ENCODE assay signal across 19 cellular contexts in the genomic region with DNA sequence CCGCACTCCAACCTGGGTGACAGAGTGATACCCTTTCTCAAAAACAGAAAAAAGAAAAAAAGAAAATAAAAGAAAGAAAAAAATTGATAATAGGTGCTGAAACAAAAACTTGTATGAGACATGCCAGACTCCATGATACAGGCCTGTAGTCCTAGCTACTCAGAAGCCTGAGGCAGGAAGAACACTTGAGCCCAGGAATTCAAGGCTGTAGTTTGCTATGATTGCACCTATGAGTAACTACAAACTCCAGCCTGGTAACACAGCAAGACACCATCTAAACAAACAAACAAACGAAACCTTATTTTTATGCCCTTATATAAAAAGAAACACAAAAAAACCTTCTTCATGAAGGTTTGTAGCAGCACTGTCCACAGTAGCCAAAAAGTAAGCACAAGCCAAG. TPM values are rescaled to one million over a fixed set of nuclear protein-coding genes. Genes with fewer than 3 reads are reported as not detected.
DNase-seq lines count a peak whose midpoint lies in the region; ATAC-seq, FAIRE-seq and TF ChIP-seq lines count a peak whose summit lies in the region.
"Had no signal": no experiment of that assay in that cellular context is flagged by ENCODE, and none has a peak within 500 bp of the region (broad histone marks: within the 10 kb centered on the region; RNA-seq: fewer than 3 reads in every experiment).

No MANE protein-coding gene starts in this region.

- H3K27me3 Mint-ChIP-seq in HFFc6 (ENCODE audit: insufficient read depth) = peaks cover 4% of the 10 kb centered on the region

- H3K27me3 ChIP-seq in BLaER1 treated with 17β-estradiol and CSF1 and Interleukin-3, amounts not matched to agents 10 nM and 100 nM = peaks cover 0 to 17% (median 12%) of the 10 kb centered on the region in 11 experiments; a peak in 10 of 22 replicates
- H3K27me3 ChIP-seq in endothelial cell of umbilical vein (ENCODE audit: control insufficient read depth in 2 of 2, insufficient read depth in 2 of 2, low read length in 2 of 2) (peaks cover 4 to 6% of the 10 kb centered on the region in 2 experiments), thyroid gland (no peaks in the 10 kb centered on the region)

- peak overlapping the region in 5 of 11 experiments; percentile 8 to 55 (median 39); a peak in 8 of 22 replicates for H3K9ac ChIP-seq in BLaER1 treated with 17β-estradiol and CSF1 and Interleukin-3, amounts not matched to agents 10 nM and 100 nM
- no peak overlapping the region for H3K9ac ChIP-seq in endothelial cell of umbilical vein (replicated peaks; ENCODE audit: extremely low read depth, insufficient read depth, low read length)

- dilution Hi-C loops in endothelial cell of umbilical vein (cut with MboI; ENCODE audit: extremely low pct_ligation_motif_present, low sequenced_read_pairs) = no loop called here

- H3K27ac ChIP-seq in BLaER1 treated with 17β-estradiol and CSF1 and Interleukin-3, amounts not matched to agents 10 nM and 100 nM = peak overlapping the region in 10 of 11 experiments; percentile 64 to 80 (median 71); a peak in 20 of 22 replicates
- no peak overlapping the region for H3K27ac ChIP-seq in endothelial cell of umbilical vein (ENCODE audit: insufficient read depth, low read depth, low read length)
- peak overlapping the region; percentile 44 to 79 (median 65) for H3K27ac ChIP-seq in thyroid gland
- H3K27ac ChIP-seq: C4-2B had no signal

- H3K27ac Mint-ChIP-seq in HFFc6 = no peak overlapping the region
- H3K27ac Mint-ChIP-seq: B cell; CD4-positive, alpha-beta memory T cell; GM23338 had no signal

- peaks cover 0 to 29% (median 22%) of the 10 kb centered on the region in 11 experiments; a peak in 19 of 22 replicates for H3K9me3 ChIP-seq in BLaER1 treated with 17β-estradiol and CSF1 and Interleukin-3, amounts not matched to agents 10 nM and 100 nM (replicated peaks in 1 of 11)
- H3K9me3 ChIP-seq in endothelial cell of umbilical vein (replicated peaks; ENCODE audit: control insufficient read depth, insufficient read depth, low read length) = no peaks in the 10 kb centered on the region
- no peaks in the 10 kb centered on the region for H3K9me3 ChIP-seq in thyroid gland

- peaks cover 46 to 76% (median 59%) of the 10 kb centered on the region in 10 experiments for H3K4me1 ChIP-seq in BLaER1 treated with 17β-estradiol and CSF1 and Interleukin-3, amounts not matched to agents 10 nM and 100 nM
- H3K4me1 ChIP-seq in endothelial cell of umbilical vein (ENCODE audit: control insufficient read depth, extremely low read depth, insufficient read depth, low read length) (peaks cover 3% of the 10 kb centered on the region), thyroid gland (peaks cover 46 to 79% of the 10 kb centered on the region in 2 donors)

- H3K79me2 ChIP-seq in endothelial cell of umbilical vein (ENCODE audit: control insufficient read depth, insufficient read depth, low read length) = no peaks in the 10 kb centered on the region

- H3K4me3 Mint-ChIP-seq in HFFc6 = no peak overlapping the region
- H3K4me3 Mint-ChIP-seq: B cell; CD4-positive, alpha-beta memory T cell; GM23338 had no signal

- no TSS peak for BruUV-seq in endothelial cell of umbilical vein (replicated peaks; lab: Mats Ljungman, UMichigan)

- no peak overlapping the region for H2AFZ ChIP-seq in endothelial cell of umbilical vein (ENCODE audit: low read depth, low read length)
- H2AFZ ChIP-seq: GM23338 had no signal

- no peaks in the 10 kb centered on the region for H3K9me1 ChIP-seq in endothelial cell of umbilical vein (replicated peaks; ENCODE audit: control insufficient read depth, extremely low read depth, insufficient read depth, low read length)

- H3K36me3 Mint-ChIP-seq in HFFc6 (ENCODE audit: low read depth) = no peaks in the 10 kb centered on the region
- H3K36me3 Mint-ChIP-seq: CD4-positive, alpha-beta memory T cell had no signal

- peaks cover 25% of the 10 kb centered on the region for H3K4me1 Mint-ChIP-seq in HFFc6 (ENCODE audit: low read depth)

- POLR2A ChIA-PET in endothelial cell of umbilical vein (lab: Charles Lee) = no interaction called here

- CTCF ChIA-PET in endothelial cell of umbilical vein (lab: Charles Lee) = interaction anchor here (0.7 to 1.2 kb wide), 3 partner anchors 11 to 124 kb away, joined by 3 to 4 read pairs (median 3); no protein-coding TSS in a partner anchor

- no peaks in the 10 kb centered on the region for H4K20me1 ChIP-seq in BLaER1 treated with 17β-estradiol and CSF1 and Interleukin-3, amounts not matched to agents 10 nM and 100 nM
- no peaks in the 10 kb centered on the region for H4K20me1 ChIP-seq in endothelial cell of umbilical vein (replicated peaks; ENCODE audit: control insufficient read depth, extremely low read depth, insufficient read depth, low read length)

- H3K4me3 ChIP-seq in BLaER1 treated with 17β-estradiol and CSF1 and Interleukin-3, amounts not matched to agents 10 nM and 100 nM = peak overlapping the region in 5 of 10 experiments; percentile 3 to 27 (median 14); a peak in 5 of 20 replicates
- H3K4me3 ChIP-seq in endothelial cell of umbilical vein (replicated peaks in 1 of 3; ENCODE audit: insufficient read depth in 1 of 3, low read depth in 1 of 3, low read length in 3 of 3) (no peak overlapping the region), thyroid gland (replicated peaks in 1 of 3) (no peak overlapping the region)
- H3K4me3 ChIP-seq: GM12878, GM23338 had no signal

- H3K36me3 ChIP-seq in BLaER1 treated with 17β-estradiol and CSF1 and Interleukin-3, amounts not matched to agents 10 nM and 100 nM = no peaks in the 10 kb centered on the region
- no peaks in the 10 kb centered on the region for H3K36me3 ChIP-seq in endothelial cell of umbilical vein (ENCODE audit: control insufficient read depth in 2 of 2, extremely low read depth in 1 of 2, insufficient read depth in 2 of 2, low read length in 2 of 2)
- no peaks in the 10 kb centered on the region for H3K36me3 ChIP-seq in thyroid gland

- intact Hi-C loops in endothelial cell of umbilical vein (cut with micrococcal nuclease) (no loop called here), thyroid gland (cut with DNase I) (no loop called here)

- FAIRE-seq in endothelial cell of umbilical vein (lab: Jason Lieb, UNC) = peak; percentile 33
- FAIRE-seq: GM12878, GM18507, H54, HepG2 had no signal

- 88 to 92% methylated on average over 2 of the region's 2 CpGs for WGBS in thyroid gland, 2 donors

- peak; percentile 31 for DNase-seq in HFFc6
- no peak for DNase-seq in endothelial cell of umbilical vein (ENCODE audit: low read depth, low spot score)
- DNase-seq in thyroid gland = no peak
- no peak for DNase-seq in GM13976 (ENCODE audit: low spot score)
- no peak for DNase-seq in NCI-H82 (lab: John Stamatoyannopoulos, UW)
- DNase-seq: 8988T; CD4-positive, alpha-beta memory T cell; DMS79 treated with DMSO at 0.1 percent for 48 hours; HCEC 1CT; KG1 had no signal

- peak overlapping the region; percentile 37 to 83 (median 57); a peak in 21 of 22 replicates for H3K4me2 ChIP-seq in BLaER1 treated with 17β-estradiol and CSF1 and Interleukin-3, amounts not matched to agents 10 nM and 100 nM
- H3K4me2 ChIP-seq in endothelial cell of umbilical vein (ENCODE audit: insufficient read depth, low read length) = no peak overlapping the region
- H3K4me2 ChIP-seq: GM23338 had no signal

- TF ChIP-seq POLR2A in endothelial cell of umbilical vein (IDR thresholded peaks at IDR 0.05; ENCODE audit: low read depth, low read length) (no peak), thyroid gland (IDR thresholded peaks at IDR 0.05) (no peak)

- ATAC-seq in HG03196 (IDR thresholded peaks at IDR 0.05; ENCODE audit: unreplicated experiment) = no peak
- ATAC-seq: GM12878, GM23338, HepG2 had no signal

- no peaks in the 10 kb centered on the region for H3K9me3 Mint-ChIP-seq in HFFc6
- H3K9me3 Mint-ChIP-seq: CD4-positive, alpha-beta memory T cell; GM23338 had no signal

- in situ Hi-C loops in GM13976 (cut with MboI; ENCODE audit: low sequenced_read_pairs, unreplicated experiment) = no loop called here

- no peak for TF ChIP-seq CTCF in HFFc6 (IDR thresholded peaks at IDR 0.05)
- no peak for TF ChIP-seq CTCF in endothelial cell of umbilical vein (IDR thresholded peaks at IDR 0.05; ENCODE audit: extremely low read depth in 1 of 2, insufficient read depth in 1 of 2, low read depth in 1 of 2, low read length in 2 of 2)
- no peak for TF ChIP-seq CTCF in thyroid gland (IDR thresholded peaks at IDR 0.05)
- no peak for TF ChIP-seq CTCF in GM13976 (IDR thresholded peaks at IDR 0.05; ENCODE audit: borderline replicate concordance, control extremely low read depth, extremely low read depth, insufficient read depth, missing control alignments)

TF ChIP-seq in endothelial cell of umbilical vein, 7 proteins besides CTCF, POLR2A, EP300 and RAD21 (continues in another document):
- no peak for TF ChIP-seq MYC (IDR thresholded peaks at IDR 0.05; ENCODE audit: low read depth, low read length)
- TF ChIP-seq EZH2 (IDR thresholded peaks at IDR 0.05; ENCODE audit: borderline replicate concordance, low read depth, low read length, severe bottlenecking) = no peak

RNA-seq across cellular contexts. Expression of a gene that starts 5.0 kb away (rescaled TPM):
- 10 to 100 TPM; 14.2 to 22.0 (median 18.8) TPM for total RNA-seq in HFFc6 (2021; fragmentation: NEBNext Ultra II Directional; extraction: Animal tissue kit (Norgen Biotek cat#: 25700))
- 8.5 and 9.0 TPM in 2 replicates for total RNA-seq in endothelial cell of umbilical vein
- 7.1 and 10.7 TPM in 2 replicates for polyA plus RNA-seq in endothelial cell of umbilical vein
- 5.8 and 7.0 TPM in 2 replicates for polyA plus RNA-seq in endothelial cell of umbilical vein (2011; cell fraction: cytosol; rRNA removed)
- polyA plus RNA-seq in endothelial cell of umbilical vein (2011; cell fraction: nucleus; rRNA removed) = 18.6 and 21.6 TPM in 2 replicates
- 6.8 and 10.7 TPM in 2 replicates for polyA plus RNA-seq in endothelial cell of umbilical vein (2012)
- 19.7 and 21.4 TPM in 2 replicates for polyA minus RNA-seq in endothelial cell of umbilical vein
- polyA minus RNA-seq in endothelial cell of umbilical vein (2011; cell fraction: cytosol; rRNA and poly(A)+ RNA removed) = 28.7 TPM
- 9.9 and 10.6 TPM in 2 replicates for polyA minus RNA-seq in endothelial cell of umbilical vein (2011; cell fraction: nucleus; rRNA and poly(A)+ RNA removed)
- total RNA-seq in thyroid gland = 100 to 1,000 TPM; 170 to 246 (median 201) TPM

RNA-seq across cellular contexts. Expression of a gene that starts 49.9 kb away (rescaled TPM):
- total RNA-seq in HFFc6 (2021; fragmentation: NEBNext Ultra II Directional; extraction: Animal tissue kit (Norgen Biotek cat#: 25700)) = 100 to 1,000 TPM in 3 of 6 experiments, 10 to 100 TPM in 3; 84.7 to 103 (median 99.7) TPM
- total RNA-seq in endothelial cell of umbilical vein = 156 and 159 TPM in 2 replicates
- 51.2 and 110 TPM in 2 replicates for polyA plus RNA-seq in endothelial cell of umbilical vein
- polyA plus RNA-seq in endothelial cell of umbilical vein (2011; cell fraction: cytosol; rRNA removed) = 53.9 and 54.1 TPM in 2 replicates
- polyA plus RNA-seq in endothelial cell of umbilical vein (2011; cell fraction: nucleus; rRNA removed) = 349 and 417 TPM in 2 replicates
- 90.8 and 106 TPM in 2 replicates for polyA plus RNA-seq in endothelial cell of umbilical vein (2012)
- 138 and 184 TPM in 2 replicates for polyA minus RNA-seq in endothelial cell of umbilical vein
- polyA minus RNA-seq in endothelial cell of umbilical vein (2011; cell fraction: cytosol; rRNA and poly(A)+ RNA removed) = 21.7 TPM
- 152 and 197 TPM in 2 replicates for polyA minus RNA-seq in endothelial cell of umbilical vein (2011; cell fraction: nucleus; rRNA and poly(A)+ RNA removed)
- 100 to 1,000 TPM; 162 to 332 (median 195) TPM for total RNA-seq in thyroid gland

Comparison
In these comparisons a context has a peak if more than half of its experiments do, and no peak if none do; other contexts are left out.
1. RNA of a gene that starts 5.0 kb away (total RNA-seq): 170 to 246 TPM in thyroid gland; 14.2 to 22.0 TPM in HFFc6 and 8.5 to 9.0 TPM in endothelial cell of umbilical vein; every median in the first group is over 4 times any median in the second.